Comparison of ENCODE assay signal across 24 cellular contexts in the genomic region with DNA sequence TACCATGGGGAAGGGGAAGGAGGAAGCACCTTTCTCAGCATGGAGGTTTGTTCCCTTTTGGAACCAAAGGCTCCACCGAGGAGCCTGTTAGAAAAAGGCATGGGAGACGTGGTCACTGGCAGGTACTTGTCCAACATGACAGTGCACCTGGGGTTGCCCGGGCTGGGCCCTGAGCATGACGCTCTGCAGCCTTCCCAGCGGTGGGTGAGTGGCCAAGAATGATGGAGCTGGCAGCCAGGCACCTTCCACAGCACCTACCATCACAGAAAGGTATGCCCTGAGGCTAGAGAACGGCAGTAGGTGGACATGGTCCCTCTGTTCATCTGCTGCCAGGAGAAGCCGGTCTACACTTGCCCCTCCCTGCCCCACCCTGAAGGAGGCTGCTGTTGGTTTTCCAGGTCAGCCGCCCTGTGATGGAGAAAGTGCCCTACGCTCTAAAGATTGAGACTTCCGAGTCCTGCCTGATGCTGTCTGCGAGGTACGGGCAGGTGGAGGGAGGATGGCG.
"Had no signal": no experiment of that assay in that cellular context is flagged by ENCODE, and none has a peak within 500 bp of the region (broad histone marks: within the 10 kb centered on the region; RNA-seq: fewer than 3 reads in every experiment).

No MANE protein-coding gene starts in this region.

- H3K36me3 Mint-ChIP-seq: activated naive CD4-positive, alpha-beta T cell treated with anti-CD3 and anti-CD28 coated beads, Interleukin-2, amount 50 U/mL, for 24 hours; WTC11 had no signal

- H3K4me3 ChIP-seq: MG63 had no signal

- H3K4me3 Mint-ChIP-seq: activated CD8-positive, alpha-beta T cell treated with anti-CD3 and anti-CD28 coated beads, Interleukin-2, amount 10 ng/mL, durations not matched to agents 7 days and 5 days; activated naive CD4-positive, alpha-beta T cell treated with anti-CD3 and anti-CD28 coated beads, Interleukin-2, amount 50 U/mL, for 24 hours; activated T-cell treated with anti-CD3 and anti-CD28 coated beads, Interleukin-2, amount 50 U/mL, for 72 hours; T-helper 17 cell; WTC11 had no signal

- H3K9me3 Mint-ChIP-seq: activated naive CD4-positive, alpha-beta T cell treated with anti-CD3 and anti-CD28 coated beads, Interleukin-2, amount 50 U/mL, for 24 hours; activated T-cell treated with anti-CD3 and anti-CD28 coated beads, Interleukin-2, amount 50 U/mL, for 72 hours; activated T-helper 2 cell treated with anti-CD3 and anti-CD28 coated beads, Interferon-gamma antibody, Interleukin-2, Interleukin-4, amounts not matched to agents 10 μg/mL and 5 μg/mL and 100 μg/mL, durations not matched to agents 14 hours and 24 hours and 36 hours; WTC11 had no signal

- H3K27me3 Mint-ChIP-seq: activated naive CD4-positive, alpha-beta T cell treated with anti-CD3 and anti-CD28 coated beads, Interleukin-2, amount 50 U/mL, for 24 hours had no signal

- H3K4me1 Mint-ChIP-seq: activated naive CD4-positive, alpha-beta T cell treated with anti-CD3 and anti-CD28 coated beads, Interleukin-2, amount 50 U/mL, for 24 hours had no signal

- H3K27ac Mint-ChIP-seq: activated CD8-positive, alpha-beta T cell treated with anti-CD3 and anti-CD28 coated beads, Interleukin-2, amount 10 ng/mL, durations not matched to agents 7 days and 5 days; activated naive CD4-positive, alpha-beta T cell treated with anti-CD3 and anti-CD28 coated beads, Interleukin-2, amount 50 U/mL, for 24 hours; activated T-cell treated with anti-CD3 and anti-CD28 coated beads, Interleukin-2, amount 50 U/mL, for 72 hours; activated T-helper 2 cell treated with anti-CD3 and anti-CD28 coated beads, Interferon-gamma antibody, Interleukin-2, Interleukin-4, amounts not matched to agents 10 μg/mL and 5 μg/mL and 100 μg/mL, durations not matched to agents 14 hours and 24 hours and 36 hours; T-helper 17 cell; WTC11 had no signal

- ATAC-seq: activated CD8-positive, alpha-beta T cell treated with anti-CD3 and anti-CD28 coated beads, Interleukin-2, amount 10 ng/mL, durations not matched to agents 7 days and 5 days; activated T-cell treated with anti-CD3 and anti-CD28 coated beads, Interleukin-2, amount 50 U/mL, for 72 hours; T-helper 17 cell; WTC11 had no signal

- DNase-seq: activated CD4-positive, alpha-beta T cell treated with anti-CD3 and anti-CD28 coated beads for 48 hours; activated CD4-positive, alpha-beta T cell treated with anti-CD3 and anti-CD28 coated beads, Interleukin-2, amount 50 U/mL, for 4 hours; activated CD4-positive, CD25-positive, alpha-beta regulatory T cell treated with anti-CD3 and anti-CD28 coated beads, Interleukin-2, amount 50 U/mL, for 72 hours; activated CD8-positive, alpha-beta T cell treated with anti-CD3 and anti-CD28 coated beads, Interleukin-2, amount 10 ng/mL, durations not matched to agents 7 days and 5 days; activated naive CD4-positive, alpha-beta T cell; activated T-cell treated with anti-CD3 and anti-CD28 coated beads, Interleukin-2, amount 50 U/mL, for 72 hours; aorta; central memory CD4-positive, alpha-beta T cell; MG63; NCI-H1105; NCI-H1436; NCI-H187 treated with DMSO at 0.1 percent for 48 hours; NCI-H2081 treated with DMSO at 0.1 percent for 48 hours; NCI-H2227 treated with DMSO at 0.1 percent for 48 hours; NCI-H446 treated with DMSO at 0.1 percent for 48 hours; NCI-H524 treated with DMSO at 0.1 percent for 48 hours; NCI-H774; NK-92 treated with Interleukin-12 subunit alpha and Interleukin-12 subunit beta, amount 100 ng/mL, for 24 hours; SIG-M5; T-helper 17 cell; T-helper 9 cell had no signal
